1 cellular context compared by ENCODE assay signal in the genomic region with DNA sequence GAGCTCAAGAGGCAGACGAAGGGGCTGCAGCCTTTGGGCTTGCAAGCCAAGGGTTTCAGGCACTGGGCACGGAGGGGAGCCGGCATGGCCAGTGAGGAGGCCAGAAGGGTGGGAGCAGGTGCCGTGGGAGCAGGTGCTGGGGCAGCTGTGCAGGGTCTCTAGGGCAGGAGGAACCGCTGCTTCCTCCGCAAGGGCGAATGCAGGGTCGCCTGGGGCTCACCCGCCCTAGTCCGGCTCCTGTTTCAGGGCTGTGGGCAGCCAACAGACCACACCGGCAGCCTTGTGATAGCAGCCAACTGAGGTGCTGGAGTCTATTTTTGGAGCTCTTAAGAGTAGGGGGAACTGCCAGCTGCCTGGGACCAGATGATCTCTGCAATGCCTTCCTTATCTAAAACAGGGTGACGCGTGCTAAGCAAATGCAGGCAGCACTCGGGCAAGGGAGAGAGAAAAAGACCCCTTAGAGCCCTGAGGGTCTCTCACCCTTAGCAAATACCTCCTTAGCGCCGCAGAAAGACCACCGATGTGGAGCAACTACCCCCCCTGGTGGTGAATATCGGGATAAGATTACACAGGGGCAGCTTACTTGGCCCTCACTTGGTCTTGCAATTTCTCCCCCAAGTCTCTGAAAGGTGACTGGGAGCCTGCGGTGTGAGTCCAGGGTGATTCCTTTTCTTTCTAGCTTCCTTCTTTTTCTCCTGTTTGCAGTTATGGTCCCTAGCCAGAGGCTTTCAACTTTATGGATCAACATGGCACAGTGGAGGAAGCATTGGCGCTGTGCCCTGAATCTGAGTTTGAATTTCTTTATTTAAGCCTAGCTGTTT.
A peak's percentile ranks its signal among the peaks of the same experiment; 100 is the strongest.
TF ChIP-seq lines count a peak whose summit lies in the region.

No MANE protein-coding gene starts in this region.

TF ChIP-seq in K562, 482 proteins besides CTCF, POLR2A, EP300 and RAD21 (continued from another document and continues in another):
- TF ChIP-seq, protein P1, sequence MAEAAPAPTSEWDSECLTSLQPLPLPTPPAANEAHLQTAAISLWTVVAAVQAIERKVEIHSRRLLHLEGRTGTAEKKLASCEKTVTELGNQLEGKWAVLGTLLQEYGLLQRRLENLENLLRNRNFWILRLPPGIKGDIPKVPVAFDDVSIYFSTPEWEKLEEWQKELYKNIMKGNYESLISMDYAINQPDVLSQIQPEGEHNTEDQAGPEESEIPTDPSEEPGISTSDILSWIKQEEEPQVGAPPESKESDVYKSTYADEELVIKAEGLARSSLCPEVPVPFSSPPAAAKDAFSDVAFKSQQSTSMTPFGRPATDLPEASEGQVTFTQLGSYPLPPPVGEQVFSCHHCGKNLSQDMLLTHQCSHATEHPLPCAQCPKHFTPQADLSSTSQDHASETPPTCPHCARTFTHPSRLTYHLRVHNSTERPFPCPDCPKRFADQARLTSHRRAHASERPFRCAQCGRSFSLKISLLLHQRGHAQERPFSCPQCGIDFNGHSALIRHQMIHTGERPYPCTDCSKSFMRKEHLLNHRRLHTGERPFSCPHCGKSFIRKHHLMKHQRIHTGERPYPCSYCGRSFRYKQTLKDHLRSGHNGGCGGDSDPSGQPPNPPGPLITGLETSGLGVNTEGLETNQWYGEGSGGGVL (CRISPR knock-in tag; IDR thresholded peaks at IDR 0.05), result no peak
- TF ChIP-seq U2AF2 (optimal IDR thresholded peaks at IDR 0.05; ENCODE audit: low read depth, low read length), result no peak
- TF ChIP-seq MTA3 (IDR thresholded peaks at IDR 0.05; ENCODE audit: borderline replicate concordance), result 0 out of 2 replicates have a peak, but pooled peaks have one; percentile 41
- 0 out of 2 replicates have a peak, but pooled peaks have one; percentile 37 for TF ChIP-seq NBN (IDR thresholded peaks at IDR 0.05; ENCODE audit: low read depth)
- peak; percentile 77 for TF ChIP-seq CBFA2T3 (IDR thresholded peaks at IDR 0.05)
- TF ChIP-seq DACH1 (IDR thresholded peaks at IDR 0.05; ENCODE audit: partially characterized antibody), result no peak
- peak; percentile 29; the same call in 1 of the 2 replicates for TF ChIP-seq CXXC5 (CRISPR knock-in tag; IDR thresholded peaks at IDR 0.05)
- TF ChIP-seq SMAD4 (CRISPR knock-in tag; conservative IDR thresholded peaks at IDR 0.05), result peak; percentile 32; the same call in 1 of the 2 replicates
- TF ChIP-seq BMI1 (IDR thresholded peaks at IDR 0.05; ENCODE audit: low read length), result no peak
- peak in 1 of 2 experiments; percentile 58; a peak in 1 of 4 replicates for TF ChIP-seq TBL1XR1 (IDR thresholded peaks at IDR 0.05; ENCODE audit: low read length in 2 of 2)
- peak; percentile 40; the same call in 1 of the 2 replicates for TF ChIP-seq CTBP1 (IDR thresholded peaks at IDR 0.05; ENCODE audit: borderline replicate concordance)
- no peak; the same call in 1 of the 2 replicates for TF ChIP-seq SOX6 (IDR thresholded peaks at IDR 0.05)
- TF ChIP-seq, protein P2, sequence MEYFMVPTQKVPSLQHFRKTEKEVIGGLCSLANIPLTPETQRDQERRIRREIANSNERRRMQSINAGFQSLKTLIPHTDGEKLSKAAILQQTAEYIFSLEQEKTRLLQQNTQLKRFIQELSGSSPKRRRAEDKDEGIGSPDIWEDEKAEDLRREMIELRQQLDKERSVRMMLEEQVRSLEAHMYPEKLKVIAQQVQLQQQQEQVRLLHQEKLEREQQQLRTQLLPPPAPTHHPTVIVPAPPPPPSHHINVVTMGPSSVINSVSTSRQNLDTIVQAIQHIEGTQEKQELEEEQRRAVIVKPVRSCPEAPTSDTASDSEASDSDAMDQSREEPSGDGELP (CRISPR knock-in tag; IDR thresholded peaks at IDR 0.05; ENCODE audit: borderline replicate concordance), result peak; percentile 73
- TF ChIP-seq ETV5 (CRISPR knock-in tag; IDR thresholded peaks at IDR 0.05; ENCODE audit: low read depth), result peak; percentile 45; the same call in 1 of the 2 replicates
- TF ChIP-seq SRSF7 (optimal IDR thresholded peaks at IDR 0.05; ENCODE audit: low read depth, low read length), result no peak
- peak; percentile 60; the same call in 1 of the 2 replicates for TF ChIP-seq L3MBTL2 (IDR thresholded peaks at IDR 0.05)
- TF ChIP-seq ZNF644 (tag; IDR thresholded peaks at IDR 0.05; ENCODE audit: low read depth), result no peak
- TF ChIP-seq TCFL5 (CRISPR knock-in tag; conservative IDR thresholded peaks at IDR 0.05), result no peak
- TF ChIP-seq, protein P3, sequence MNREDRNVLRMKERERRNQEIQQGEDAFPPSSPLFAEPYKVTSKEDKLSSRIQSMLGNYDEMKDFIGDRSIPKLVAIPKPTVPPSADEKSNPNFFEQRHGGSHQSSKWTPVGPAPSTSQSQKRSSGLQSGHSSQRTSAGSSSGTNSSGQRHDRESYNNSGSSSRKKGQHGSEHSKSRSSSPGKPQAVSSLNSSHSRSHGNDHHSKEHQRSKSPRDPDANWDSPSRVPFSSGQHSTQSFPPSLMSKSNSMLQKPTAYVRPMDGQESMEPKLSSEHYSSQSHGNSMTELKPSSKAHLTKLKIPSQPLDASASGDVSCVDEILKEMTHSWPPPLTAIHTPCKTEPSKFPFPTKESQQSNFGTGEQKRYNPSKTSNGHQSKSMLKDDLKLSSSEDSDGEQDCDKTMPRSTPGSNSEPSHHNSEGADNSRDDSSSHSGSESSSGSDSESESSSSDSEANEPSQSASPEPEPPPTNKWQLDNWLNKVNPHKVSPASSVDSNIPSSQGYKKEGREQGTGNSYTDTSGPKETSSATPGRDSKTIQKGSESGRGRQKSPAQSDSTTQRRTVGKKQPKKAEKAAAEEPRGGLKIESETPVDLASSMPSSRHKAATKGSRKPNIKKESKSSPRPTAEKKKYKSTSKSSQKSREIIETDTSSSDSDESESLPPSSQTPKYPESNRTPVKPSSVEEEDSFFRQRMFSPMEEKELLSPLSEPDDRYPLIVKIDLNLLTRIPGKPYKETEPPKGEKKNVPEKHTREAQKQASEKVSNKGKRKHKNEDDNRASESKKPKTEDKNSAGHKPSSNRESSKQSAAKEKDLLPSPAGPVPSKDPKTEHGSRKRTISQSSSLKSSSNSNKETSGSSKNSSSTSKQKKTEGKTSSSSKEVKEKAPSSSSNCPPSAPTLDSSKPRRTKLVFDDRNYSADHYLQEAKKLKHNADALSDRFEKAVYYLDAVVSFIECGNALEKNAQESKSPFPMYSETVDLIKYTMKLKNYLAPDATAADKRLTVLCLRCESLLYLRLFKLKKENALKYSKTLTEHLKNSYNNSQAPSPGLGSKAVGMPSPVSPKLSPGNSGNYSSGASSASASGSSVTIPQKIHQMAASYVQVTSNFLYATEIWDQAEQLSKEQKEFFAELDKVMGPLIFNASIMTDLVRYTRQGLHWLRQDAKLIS (CRISPR knock-in tag; IDR thresholded peaks at IDR 0.05), result 0 out of 2 replicates have a peak, but pooled peaks have one; percentile 62
- TF ChIP-seq, protein P4, sequence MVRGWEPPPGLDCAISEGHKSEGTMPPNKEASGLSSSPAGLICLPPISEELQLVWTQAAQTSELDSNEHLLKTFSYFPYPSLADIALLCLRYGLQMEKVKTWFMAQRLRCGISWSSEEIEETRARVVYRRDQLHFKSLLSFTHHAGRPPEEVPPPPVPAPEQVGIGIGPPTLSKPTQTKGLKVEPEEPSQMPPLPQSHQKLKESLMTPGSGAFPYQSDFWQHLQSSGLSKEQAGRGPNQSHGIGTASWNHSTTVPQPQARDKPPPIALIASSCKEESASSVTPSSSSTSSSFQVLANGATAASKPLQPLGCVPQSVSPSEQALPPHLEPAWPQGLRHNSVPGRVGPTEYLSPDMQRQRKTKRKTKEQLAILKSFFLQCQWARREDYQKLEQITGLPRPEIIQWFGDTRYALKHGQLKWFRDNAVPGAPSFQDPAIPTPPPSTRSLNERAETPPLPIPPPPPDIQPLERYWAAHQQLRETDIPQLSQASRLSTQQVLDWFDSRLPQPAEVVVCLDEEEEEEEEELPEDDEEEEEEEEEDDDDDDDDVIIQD (CRISPR knock-in tag; IDR thresholded peaks at IDR 0.05), result no peak
- TF ChIP-seq TCF3 (CRISPR knock-in tag; IDR thresholded peaks at IDR 0.05), result peak; percentile 81
- TF ChIP-seq, protein P5, sequence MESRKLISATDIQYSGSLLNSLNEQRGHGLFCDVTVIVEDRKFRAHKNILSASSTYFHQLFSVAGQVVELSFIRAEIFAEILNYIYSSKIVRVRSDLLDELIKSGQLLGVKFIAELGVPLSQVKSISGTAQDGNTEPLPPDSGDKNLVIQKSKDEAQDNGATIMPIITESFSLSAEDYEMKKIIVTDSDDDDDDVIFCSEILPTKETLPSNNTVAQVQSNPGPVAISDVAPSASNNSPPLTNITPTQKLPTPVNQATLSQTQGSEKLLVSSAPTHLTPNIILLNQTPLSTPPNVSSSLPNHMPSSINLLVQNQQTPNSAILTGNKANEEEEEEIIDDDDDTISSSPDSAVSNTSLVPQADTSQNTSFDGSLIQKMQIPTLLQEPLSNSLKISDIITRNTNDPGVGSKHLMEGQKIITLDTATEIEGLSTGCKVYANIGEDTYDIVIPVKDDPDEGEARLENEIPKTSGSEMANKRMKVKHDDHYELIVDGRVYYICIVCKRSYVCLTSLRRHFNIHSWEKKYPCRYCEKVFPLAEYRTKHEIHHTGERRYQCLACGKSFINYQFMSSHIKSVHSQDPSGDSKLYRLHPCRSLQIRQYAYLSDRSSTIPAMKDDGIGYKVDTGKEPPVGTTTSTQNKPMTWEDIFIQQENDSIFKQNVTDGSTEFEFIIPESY (CRISPR knock-in tag; IDR thresholded peaks at IDR 0.05), result 0 out of 2 replicates have a peak, but pooled peaks have one; percentile 33
- TF ChIP-seq BRF1 (IDR thresholded peaks at IDR 0.05; ENCODE audit: borderline replicate concordance, extremely low read depth, insufficient read length), result no peak
- no peak for TF ChIP-seq MEIS2 (IDR thresholded peaks at IDR 0.05; ENCODE audit: partially characterized antibody)
- TF ChIP-seq MEF2D (tag; conservative IDR thresholded peaks at IDR 0.05; ENCODE audit: low read depth), result peak; percentile 85
- TF ChIP-seq, protein P6, sequence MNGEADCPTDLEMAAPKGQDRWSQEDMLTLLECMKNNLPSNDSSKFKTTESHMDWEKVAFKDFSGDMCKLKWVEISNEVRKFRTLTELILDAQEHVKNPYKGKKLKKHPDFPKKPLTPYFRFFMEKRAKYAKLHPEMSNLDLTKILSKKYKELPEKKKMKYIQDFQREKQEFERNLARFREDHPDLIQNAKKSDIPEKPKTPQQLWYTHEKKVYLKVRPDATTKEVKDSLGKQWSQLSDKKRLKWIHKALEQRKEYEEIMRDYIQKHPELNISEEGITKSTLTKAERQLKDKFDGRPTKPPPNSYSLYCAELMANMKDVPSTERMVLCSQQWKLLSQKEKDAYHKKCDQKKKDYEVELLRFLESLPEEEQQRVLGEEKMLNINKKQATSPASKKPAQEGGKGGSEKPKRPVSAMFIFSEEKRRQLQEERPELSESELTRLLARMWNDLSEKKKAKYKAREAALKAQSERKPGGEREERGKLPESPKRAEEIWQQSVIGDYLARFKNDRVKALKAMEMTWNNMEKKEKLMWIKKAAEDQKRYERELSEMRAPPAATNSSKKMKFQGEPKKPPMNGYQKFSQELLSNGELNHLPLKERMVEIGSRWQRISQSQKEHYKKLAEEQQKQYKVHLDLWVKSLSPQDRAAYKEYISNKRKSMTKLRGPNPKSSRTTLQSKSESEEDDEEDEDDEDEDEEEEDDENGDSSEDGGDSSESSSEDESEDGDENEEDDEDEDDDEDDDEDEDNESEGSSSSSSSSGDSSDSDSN (IDR thresholded peaks at IDR 0.05; ENCODE audit: borderline replicate concordance in 1 of 2, low read depth in 2 of 2, low read length in 2 of 2), result 0 out of 4 replicates have a peak, but pooled peaks of 1 of the 2 experiments have one; percentile 30
- TF ChIP-seq RBM39 (optimal IDR thresholded peaks at IDR 0.05; ENCODE audit: low read depth, low read length), result peak; percentile 66
- TF ChIP-seq, protein P7, sequence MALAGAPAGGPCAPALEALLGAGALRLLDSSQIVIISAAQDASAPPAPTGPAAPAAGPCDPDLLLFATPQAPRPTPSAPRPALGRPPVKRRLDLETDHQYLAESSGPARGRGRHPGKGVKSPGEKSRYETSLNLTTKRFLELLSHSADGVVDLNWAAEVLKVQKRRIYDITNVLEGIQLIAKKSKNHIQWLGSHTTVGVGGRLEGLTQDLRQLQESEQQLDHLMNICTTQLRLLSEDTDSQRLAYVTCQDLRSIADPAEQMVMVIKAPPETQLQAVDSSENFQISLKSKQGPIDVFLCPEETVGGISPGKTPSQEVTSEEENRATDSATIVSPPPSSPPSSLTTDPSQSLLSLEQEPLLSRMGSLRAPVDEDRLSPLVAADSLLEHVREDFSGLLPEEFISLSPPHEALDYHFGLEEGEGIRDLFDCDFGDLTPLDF (CRISPR knock-in tag; IDR thresholded peaks at IDR 0.05), result 0 out of 2 replicates have a peak, but pooled peaks have one; percentile 69
- peak; percentile 9; the same call in 1 of the 2 replicates for TF ChIP-seq BHLHE40 (IDR thresholded peaks at IDR 0.05; ENCODE audit: low read length)
- peak; percentile 54 for TF ChIP-seq RBBP5 (IDR thresholded peaks at IDR 0.05; ENCODE audit: borderline replicate concordance, insufficient read depth, low read length, poor library complexity, severe bottlenecking)
- TF ChIP-seq ATF7 (IDR thresholded peaks at IDR 0.05), result peak; percentile 63
- no peak for TF ChIP-seq ZKSCAN8 (CRISPR knock-in tag; IDR thresholded peaks at IDR 0.05)
- TF ChIP-seq MYBL2 (IDR thresholded peaks at IDR 0.05; ENCODE audit: low read depth), result no peak
- TF ChIP-seq MYBL2 (CRISPR knock-in tag; IDR thresholded peaks at IDR 0.05; ENCODE audit: borderline replicate concordance), result no peak
- TF ChIP-seq, protein P8, sequence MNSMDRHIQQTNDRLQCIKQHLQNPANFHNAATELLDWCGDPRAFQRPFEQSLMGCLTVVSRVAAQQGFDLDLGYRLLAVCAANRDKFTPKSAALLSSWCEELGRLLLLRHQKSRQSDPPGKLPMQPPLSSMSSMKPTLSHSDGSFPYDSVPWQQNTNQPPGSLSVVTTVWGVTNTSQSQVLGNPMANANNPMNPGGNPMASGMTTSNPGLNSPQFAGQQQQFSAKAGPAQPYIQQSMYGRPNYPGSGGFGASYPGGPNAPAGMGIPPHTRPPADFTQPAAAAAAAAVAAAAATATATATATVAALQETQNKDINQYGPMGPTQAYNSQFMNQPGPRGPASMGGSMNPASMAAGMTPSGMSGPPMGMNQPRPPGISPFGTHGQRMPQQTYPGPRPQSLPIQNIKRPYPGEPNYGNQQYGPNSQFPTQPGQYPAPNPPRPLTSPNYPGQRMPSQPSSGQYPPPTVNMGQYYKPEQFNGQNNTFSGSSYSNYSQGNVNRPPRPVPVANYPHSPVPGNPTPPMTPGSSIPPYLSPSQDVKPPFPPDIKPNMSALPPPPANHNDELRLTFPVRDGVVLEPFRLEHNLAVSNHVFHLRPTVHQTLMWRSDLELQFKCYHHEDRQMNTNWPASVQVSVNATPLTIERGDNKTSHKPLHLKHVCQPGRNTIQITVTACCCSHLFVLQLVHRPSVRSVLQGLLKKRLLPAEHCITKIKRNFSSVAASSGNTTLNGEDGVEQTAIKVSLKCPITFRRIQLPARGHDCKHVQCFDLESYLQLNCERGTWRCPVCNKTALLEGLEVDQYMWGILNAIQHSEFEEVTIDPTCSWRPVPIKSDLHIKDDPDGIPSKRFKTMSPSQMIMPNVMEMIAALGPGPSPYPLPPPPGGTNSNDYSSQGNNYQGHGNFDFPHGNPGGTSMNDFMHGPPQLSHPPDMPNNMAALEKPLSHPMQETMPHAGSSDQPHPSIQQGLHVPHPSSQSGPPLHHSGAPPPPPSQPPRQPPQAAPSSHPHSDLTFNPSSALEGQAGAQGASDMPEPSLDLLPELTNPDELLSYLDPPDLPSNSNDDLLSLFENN (IDR thresholded peaks at IDR 0.05; ENCODE audit: low read depth in 2 of 2, low read length in 2 of 2), result peak in 1 of 2 experiments; percentile 16; a peak in 1 of 4 replicates
- TF ChIP-seq SMARCE1 (IDR thresholded peaks at IDR 0.05), result 0 out of 2 replicates have a peak, but pooled peaks have one; percentile 51
